10 cellular contexts compared by ENCODE assay signal in genomic region chr2:98459776-98460175, GRCh38. TPM values are rescaled to one million over a fixed set of nuclear protein-coding genes. Genes with fewer than 3 reads are reported as not detected.
DNase-seq lines count a peak whose midpoint lies in the region; ATAC-seq and TF ChIP-seq lines count a peak whose summit lies in the region.
"Had no signal": no experiment of that assay in that cellular context is flagged by ENCODE, and none has a peak within 500 bp of the region (broad histone marks: within the 10 kb centered on the region; RNA-seq: fewer than 3 reads in every experiment).

No MANE protein-coding gene starts in this region.

- no peak for TF ChIP-seq CTCF in mesothelial cell of epicardium (IDR thresholded peaks at IDR 0.05; ENCODE audit: unreplicated experiment)

- no peaks in the 10 kb centered on the region for H3K9me3 Mint-ChIP-seq in activated T-cell treated with anti-CD3 and anti-CD28 coated beads, Interleukin-2, amount 50 U/mL, for 4 hours
- H3K9me3 Mint-ChIP-seq in natural killer cell treated with Interleukin-12 subunit alpha and Interleukin-12 subunit beta and Interleukin-15 and Interleukin-18, amount 100 ng/mL, for 72 hours, result no peaks in the 10 kb centered on the region
- no peaks in the 10 kb centered on the region for H3K9me3 Mint-ChIP-seq in mesothelial cell of epicardium

- H3K4me1 Mint-ChIP-seq in activated T-cell treated with anti-CD3 and anti-CD28 coated beads, Interleukin-2, amount 50 U/mL, for 4 hours (ENCODE audit: low read depth), result peaks cover 90% of the 10 kb centered on the region
- H3K4me1 Mint-ChIP-seq in natural killer cell treated with Interleukin-12 subunit alpha and Interleukin-12 subunit beta and Interleukin-15 and Interleukin-18, amount 100 ng/mL, for 72 hours (ENCODE audit: low read depth in 2 of 2), result peaks cover 77 to 89% of the 10 kb centered on the region in 2 donors
- peaks cover 5% of the 10 kb centered on the region for H3K4me1 Mint-ChIP-seq in mesothelial cell of epicardium

- DNase-seq in activated T-cell treated with anti-CD3 and anti-CD28 coated beads, Interleukin-2, amount 50 U/mL, for 4 hours, result no peak
- no peak for DNase-seq in natural killer cell treated with Interleukin-12 subunit alpha and Interleukin-12 subunit beta and Interleukin-15 and Interleukin-18, amount 100 ng/mL, for 72 hours (ENCODE audit: low spot score)
- DNase-seq in mesothelial cell of epicardium (ENCODE audit: low spot score in 2 of 2, unreplicated experiment in 2 of 2) (no peak), HuH-7 (ENCODE audit: low spot score) (no peak), activated gamma-delta T cell treated with Interleukin-2 at 50 U/mL for 16 hours (no peak)
- DNase-seq: NCI-H2171 had no signal

- no peaks in the 10 kb centered on the region for H3K27me3 Mint-ChIP-seq in activated T-cell treated with anti-CD3 and anti-CD28 coated beads, Interleukin-2, amount 50 U/mL, for 4 hours (ENCODE audit: low read depth)
- no peaks in the 10 kb centered on the region for H3K27me3 Mint-ChIP-seq in natural killer cell treated with Interleukin-12 subunit alpha and Interleukin-12 subunit beta and Interleukin-15 and Interleukin-18, amount 100 ng/mL, for 72 hours
- H3K27me3 Mint-ChIP-seq in mesothelial cell of epicardium (ENCODE audit: low read depth), result no peaks in the 10 kb centered on the region

- peak overlapping the region; percentile 90 to 92 for H3K27ac Mint-ChIP-seq in natural killer cell treated with Interleukin-12 subunit alpha and Interleukin-12 subunit beta and Interleukin-15 and Interleukin-18, amount 100 ng/mL, for 72 hours
- H3K27ac Mint-ChIP-seq in mesothelial cell of epicardium, result no peak overlapping the region

- H3K36me3 Mint-ChIP-seq in activated T-cell treated with anti-CD3 and anti-CD28 coated beads, Interleukin-2, amount 50 U/mL, for 4 hours (ENCODE audit: insufficient read depth), result peaks cover 11% of the 10 kb centered on the region
- H3K36me3 Mint-ChIP-seq in natural killer cell treated with Interleukin-12 subunit alpha and Interleukin-12 subunit beta and Interleukin-15 and Interleukin-18, amount 100 ng/mL, for 72 hours, result no peaks in the 10 kb centered on the region
- no peaks in the 10 kb centered on the region for H3K36me3 Mint-ChIP-seq in mesothelial cell of epicardium

- H3K4me3 Mint-ChIP-seq in activated T-cell treated with anti-CD3 and anti-CD28 coated beads, Interleukin-2, amount 50 U/mL, for 4 hours, result peak overlapping the region; percentile 37
- peak overlapping the region; percentile 88 for H3K4me3 Mint-ChIP-seq in natural killer cell treated with Interleukin-12 subunit alpha and Interleukin-12 subunit beta and Interleukin-15 and Interleukin-18, amount 100 ng/mL, for 72 hours
- H3K4me3 Mint-ChIP-seq in mesothelial cell of epicardium, result no peak overlapping the region

- ATAC-seq in GM18867 (IDR thresholded peaks at IDR 0.05; ENCODE audit: unreplicated experiment) (peak; percentile 29), HG02885 (IDR thresholded peaks at IDR 0.05; ENCODE audit: poor library complexity, unreplicated experiment) (peak; percentile 34), HG02852 (IDR thresholded peaks at IDR 0.05; ENCODE audit: unreplicated experiment) (no peak)
- ATAC-seq in activated T-cell treated with anti-CD3 and anti-CD28 coated beads, Interleukin-2, amount 50 U/mL, for 4 hours, result no peak
- ATAC-seq in natural killer cell treated with Interleukin-12 subunit alpha and Interleukin-12 subunit beta and Interleukin-15 and Interleukin-18, amount 100 ng/mL, for 72 hours, result peak in 1 of 2 donors; percentile 42
- ATAC-seq: sciatic nerve had no signal

RNA-seq across cellular contexts. Expression of gene INPP4A, which starts 15.1 kb away (rescaled TPM):
- total RNA-seq in activated T-cell treated with anti-CD3 and anti-CD28 coated beads, Interleukin-2, amount 50 U/mL, for 4 hours, result 10 to 100 TPM; 17.3 to 24.0 (median 17.3) TPM
- 100 to 1,000 TPM in 1 of 2 donors, 10 to 100 TPM in 1; 65.0 to 150 TPM for total RNA-seq in natural killer cell treated with Interleukin-12 subunit alpha and Interleukin-12 subunit beta and Interleukin-15 and Interleukin-18, amount 100 ng/mL, for 72 hours
- 37.3 to 40.7 TPM (median 37.3 TPM) in 3 replicates for total RNA-seq in mesothelial cell of epicardium

Comparison
In these comparisons a context has a peak if more than half of its experiments do, and no peak if none do; other contexts are left out.
1. ATAC-seq: peak in GM18867 (single experiment) and HG02885 (single experiment); none in activated T-cell treated with anti-CD3 and anti-CD28 coated beads, Interleukin-2, amount 50 U/mL, for 4 hours (0 of 2) and HG02852 (single experiment).